33 cellular contexts compared by ENCODE assay signal in genomic region chr4:136812100-136812880, GRCh38.
"Had no signal": no experiment of that assay in that cellular context is flagged by ENCODE, and none has a peak within 500 bp of the region (broad histone marks: within the 10 kb centered on the region; RNA-seq: fewer than 3 reads in every experiment).

No MANE protein-coding gene starts in this region.

- H3K27ac Mint-ChIP-seq: activated CD4-positive, alpha-beta T cell treated with anti-CD3 and anti-CD28 coated beads for 36 hours; activated CD8-positive, alpha-beta memory T cell treated with anti-CD3 and anti-CD28 coated beads, Interleukin-2, amount 10 ng/mL, durations not matched to agents 7 days and 5 days; activated CD8-positive, alpha-beta T cell treated with anti-CD3 and anti-CD28 coated beads, Interleukin-2, amount 10 ng/mL, durations not matched to agents 7 days and 5 days; activated naive CD4-positive, alpha-beta T cell treated with anti-CD3 and anti-CD28 coated beads for 36 hours; activated naive CD8-positive, alpha-beta T cell treated with anti-CD3 and anti-CD28 coated beads for 36 hours; activated T-cell treated with anti-CD3 and anti-CD28 coated beads, Interleukin-2, amount 50 U/mL, for 72 hours; brain; effector memory CD8-positive, alpha-beta T cell; memory B cell; T-helper 2 cell treated with Interferon-gamma antibody and Interleukin-4, amounts not matched to agents 5 μg/mL and 100 μg/mL, for 36 hours had no signal

- H3K36me3 Mint-ChIP-seq: activated CD8-positive, alpha-beta memory T cell treated with anti-CD3 and anti-CD28 coated beads, Interleukin-2, amount 10 ng/mL, durations not matched to agents 7 days and 5 days; activated naive CD8-positive, alpha-beta T cell treated with anti-CD3 and anti-CD28 coated beads for 36 hours; brain; memory B cell; naive thymus-derived CD8-positive, alpha-beta T cell had no signal

- H3K9me3 Mint-ChIP-seq: activated naive CD4-positive, alpha-beta T cell treated with anti-CD3 and anti-CD28 coated beads for 36 hours; activated naive CD8-positive, alpha-beta T cell treated with anti-CD3 and anti-CD28 coated beads for 36 hours; effector memory CD8-positive, alpha-beta T cell; T-helper 2 cell treated with Interferon-gamma antibody and Interleukin-4, amounts not matched to agents 5 μg/mL and 100 μg/mL, for 36 hours had no signal

- H3K27me3 ChIP-seq: adrenal gland, ascending aorta, cardiac muscle cell, sigmoid colon, vagina had no signal

- H3K4me1 ChIP-seq: adrenal gland, ascending aorta, sigmoid colon, vagina had no signal

- H3K27me3 Mint-ChIP-seq: activated CD4-positive, alpha-beta T cell treated with anti-CD3 and anti-CD28 coated beads for 36 hours; activated CD8-positive, alpha-beta memory T cell treated with anti-CD3 and anti-CD28 coated beads, Interleukin-2, amount 10 ng/mL, durations not matched to agents 7 days and 5 days; activated naive CD8-positive, alpha-beta T cell treated with anti-CD3 and anti-CD28 coated beads for 36 hours; brain; effector memory CD8-positive, alpha-beta T cell; memory B cell; naive thymus-derived CD8-positive, alpha-beta T cell had no signal

- H3K36me3 ChIP-seq: adrenal gland, ascending aorta, cardiac muscle cell, sigmoid colon, thoracic aorta, vagina had no signal

- ATAC-seq: activated CD4-positive, alpha-beta T cell treated with anti-CD3 and anti-CD28 coated beads for 36 hours; activated CD8-positive, alpha-beta memory T cell treated with anti-CD3 and anti-CD28 coated beads, Interleukin-2, amount 10 ng/mL, durations not matched to agents 7 days and 5 days; activated CD8-positive, alpha-beta T cell treated with anti-CD3 and anti-CD28 coated beads, Interleukin-2, amount 10 ng/mL, durations not matched to agents 7 days and 5 days; activated T-cell treated with anti-CD3 and anti-CD28 coated beads, Interleukin-2, amount 50 U/mL, for 72 hours; effector memory CD8-positive, alpha-beta T cell; naive thymus-derived CD8-positive, alpha-beta T cell had no signal

- H3K9me3 ChIP-seq: adrenal gland, ascending aorta, thoracic aorta, vagina had no signal

- H3K27ac ChIP-seq: adrenal gland, ascending aorta, cardiac muscle cell, sigmoid colon, thoracic aorta, vagina had no signal

- H3K4me3 ChIP-seq: adrenal gland, ascending aorta, cardiac muscle cell, sigmoid colon, thoracic aorta, vagina had no signal

- H3K4me3 Mint-ChIP-seq: activated CD4-positive, alpha-beta T cell treated with anti-CD3 and anti-CD28 coated beads for 36 hours; activated CD8-positive, alpha-beta memory T cell treated with anti-CD3 and anti-CD28 coated beads, Interleukin-2, amount 10 ng/mL, durations not matched to agents 7 days and 5 days; activated CD8-positive, alpha-beta T cell treated with anti-CD3 and anti-CD28 coated beads, Interleukin-2, amount 10 ng/mL, durations not matched to agents 7 days and 5 days; activated naive CD4-positive, alpha-beta T cell treated with anti-CD3 and anti-CD28 coated beads for 36 hours; activated naive CD8-positive, alpha-beta T cell treated with anti-CD3 and anti-CD28 coated beads for 36 hours; activated T-cell treated with anti-CD3 and anti-CD28 coated beads, Interleukin-2, amount 50 U/mL, for 72 hours; brain; effector memory CD8-positive, alpha-beta T cell; memory B cell; naive thymus-derived CD8-positive, alpha-beta T cell; neural crest cell; T-helper 2 cell treated with Interferon-gamma antibody and Interleukin-4, amounts not matched to agents 5 μg/mL and 100 μg/mL, for 36 hours had no signal

- DNase-seq: activated CD4-positive, alpha-beta T cell treated with anti-CD3 and anti-CD28 coated beads for 36 hours; activated CD4-positive, CD25-positive, alpha-beta regulatory T cell; activated CD8-positive, alpha-beta memory T cell treated with anti-CD3 and anti-CD28 coated beads, Interleukin-2, amount 10 ng/mL, durations not matched to agents 7 days and 5 days; activated CD8-positive, alpha-beta T cell treated with anti-CD3 and anti-CD28 coated beads, Interleukin-2, amount 10 ng/mL, durations not matched to agents 7 days and 5 days; activated naive CD4-positive, alpha-beta T cell treated with anti-CD3 and anti-CD28 coated beads for 36 hours; activated naive CD8-positive, alpha-beta T cell treated with anti-CD3 and anti-CD28 coated beads for 36 hours; activated T-cell treated with anti-CD3 and anti-CD28 coated beads for 4 hours; activated T-cell treated with anti-CD3 and anti-CD28 coated beads, Interleukin-2, amount 50 U/mL, for 72 hours; adrenal gland; cortex of kidney; effector memory CD8-positive, alpha-beta T cell; erythroblast; head of caudate nucleus; hippocampal formation; midbrain; occipital lobe; sigmoid colon; small intestine; stimulated activated CD4-positive, alpha-beta T cell treated with anti-CD3 and anti-CD28 coated beads, Interleukin-1b, Interleukin-23, amount 100 ng/mL, for 48 hours; stimulated activated CD4-positive, alpha-beta T cell treated with anti-CD3 and anti-CD28 coated beads, Interleukin-4, amount 100 ng/mL, for 4 hours; stimulated activated CD8-positive, alpha-beta memory T cell treated with anti-CD3 and anti-CD28 coated beads, Interleukin-4, amount 100 ng/mL, for 48 hours; stimulated activated naive CD4-positive, alpha-beta T cell; T-helper 1 cell; trophoblast cell had no signal

- H3K4me1 Mint-ChIP-seq: activated CD4-positive, alpha-beta T cell treated with anti-CD3 and anti-CD28 coated beads for 36 hours; activated CD8-positive, alpha-beta memory T cell treated with anti-CD3 and anti-CD28 coated beads, Interleukin-2, amount 10 ng/mL, durations not matched to agents 7 days and 5 days; activated naive CD8-positive, alpha-beta T cell treated with anti-CD3 and anti-CD28 coated beads for 36 hours; brain; memory B cell; naive thymus-derived CD8-positive, alpha-beta T cell; neural crest cell had no signal
